8 cellular contexts compared by ENCODE assay signal in genomic region chr14:72891666-72892102, GRCh38. TPM values are rescaled to one million over a fixed set of nuclear protein-coding genes. Genes with fewer than 3 reads are reported as not detected.
A peak's percentile ranks its signal among the peaks of the same experiment; 100 is the strongest.
DNase-seq lines count a peak whose midpoint lies in the region; ATAC-seq and TF ChIP-seq lines count a peak whose summit lies in the region.

No MANE protein-coding gene starts in this region.

- no peaks in the 10 kb centered on the region for H3K36me3 ChIP-seq in H7 (replicated peaks; ENCODE audit: control insufficient read depth, insufficient read depth, low read length)
- no peaks in the 10 kb centered on the region for H3K36me3 ChIP-seq in iPS-15b (ENCODE audit: control insufficient read depth, insufficient read depth, low read length)
- H3K36me3 ChIP-seq in smooth muscle cell (ENCODE audit: low read depth): no peaks in the 10 kb centered on the region

- H3K27me3 ChIP-seq in H7 (ENCODE audit: control insufficient read depth, insufficient read depth, low read length): peaks cover 54% of the 10 kb centered on the region
- H3K27me3 ChIP-seq in iPS-15b (ENCODE audit: control insufficient read depth, insufficient read depth, low read length): peaks cover 73% of the 10 kb centered on the region
- H3K27me3 ChIP-seq in smooth muscle cell (ENCODE audit: low read depth): peaks cover 38% of the 10 kb centered on the region

- H3F3A ChIP-seq in smooth muscle cell (ENCODE audit: low read depth): no peaks in the 10 kb centered on the region

- peaks cover 19% of the 10 kb centered on the region for H4K20me1 ChIP-seq in smooth muscle cell (ENCODE audit: low read depth)

- H3K4me2 ChIP-seq in smooth muscle cell: peak overlapping the region; percentile 88

- H3K9ac ChIP-seq in iPS-15b (ENCODE audit: low read depth, low read length) (no peak overlapping the region), smooth muscle cell (ENCODE audit: low read depth) (no peak overlapping the region)

- no peaks in the 10 kb centered on the region for H3K9me3 Mint-ChIP-seq in activated CD4-positive, alpha-beta memory T cell treated with anti-CD3 and anti-CD28 coated beads for 36 hours

- H3K4me3 ChIP-seq in H7 (ENCODE audit: insufficient read depth, low read depth, low read length) (peak overlapping the region; percentile 57), iPS-15b (ENCODE audit: low read depth, low read length) (peak overlapping the region; percentile 77), smooth muscle cell (peak overlapping the region; percentile 96)

- no peaks in the 10 kb centered on the region for H3K36me3 Mint-ChIP-seq in activated CD4-positive, alpha-beta memory T cell treated with anti-CD3 and anti-CD28 coated beads for 36 hours

- H3K27ac Mint-ChIP-seq in activated CD4-positive, alpha-beta memory T cell treated with anti-CD3 and anti-CD28 coated beads for 36 hours: no peak overlapping the region

- CTCF ChIA-PET in activated CD4-positive, alpha-beta memory T cell treated with anti-CD3 and anti-CD28 coated beads for 36 hours (lab: Charles Lee): interaction anchor here (0.6 to 2.6 kb wide), 3 partner anchors 13 to 521 kb away, joined by 3 to 20 read pairs (median 5); no protein-coding TSS in a partner anchor

- H3K4me3 Mint-ChIP-seq in activated CD4-positive, alpha-beta memory T cell treated with anti-CD3 and anti-CD28 coated beads for 36 hours: peak overlapping the region; percentile 76

- POLR2A ChIA-PET in activated CD4-positive, alpha-beta memory T cell treated with anti-CD3 and anti-CD28 coated beads for 36 hours (lab: Charles Lee): no interaction called here

- DNase-seq in H7 (no peak), smooth muscle cell (lab: John Stamatoyannopoulos, UW; ENCODE audit: unreplicated experiment) (no peak), activated gamma-delta T cell treated with Interleukin-2 at 50 U/mL for 16 hours (no peak), C1 segment of cervical spinal cord (lab: John Stamatoyannopoulos, UW) (no peak)
- DNase-seq in activated CD4-positive, alpha-beta memory T cell treated with anti-CD3 and anti-CD28 coated beads for 36 hours: no peak

- peak overlapping the region; percentile 68 for H2AFZ ChIP-seq in smooth muscle cell (ENCODE audit: low read depth)

- peaks cover 20% of the 10 kb centered on the region for H3K4me1 Mint-ChIP-seq in activated CD4-positive, alpha-beta memory T cell treated with anti-CD3 and anti-CD28 coated beads for 36 hours (ENCODE audit: low read depth)

- H3K27ac ChIP-seq in smooth muscle cell (ENCODE audit: low read depth): no peak overlapping the region

- intact Hi-C loops in activated CD4-positive, alpha-beta memory T cell treated with anti-CD3 and anti-CD28 coated beads for 36 hours (cut with micrococcal nuclease): loop anchor here (5.0 kb wide), 2 partner anchors 79 to 299 kb away; no protein-coding TSS in a partner anchor

- H3K27me3 Mint-ChIP-seq in activated CD4-positive, alpha-beta memory T cell treated with anti-CD3 and anti-CD28 coated beads for 36 hours: peaks cover 36% of the 10 kb centered on the region

- no peak for TF ChIP-seq CTCF in smooth muscle cell (IDR thresholded peaks at IDR 0.05; ENCODE audit: borderline replicate concordance, insufficient read depth, poor library complexity, severe bottlenecking)

- 3% methylated on average over 14 of the region's 14 CpGs for WGBS in smooth muscle cell (ENCODE audit: low lambda C conversion rate)

- H3K9me3 ChIP-seq in iPS-15b (ENCODE audit: control insufficient read depth, insufficient read depth, low read length): no peaks in the 10 kb centered on the region
- no peaks in the 10 kb centered on the region for H3K9me3 ChIP-seq in smooth muscle cell (replicated peaks; ENCODE audit: low read depth)

- ATAC-seq in HG02970 (IDR thresholded peaks at IDR 0.05; ENCODE audit: low FRiP score, unreplicated experiment): no peak
- ATAC-seq in HG02981 (IDR thresholded peaks at IDR 0.05; ENCODE audit: unreplicated experiment): no peak

- H3K79me2 ChIP-seq in smooth muscle cell (ENCODE audit: low read depth): peaks cover 16% of the 10 kb centered on the region

- H3K4me1 ChIP-seq in iPS-15b (ENCODE audit: control insufficient read depth, insufficient read depth, low read length) (peaks cover 28% of the 10 kb centered on the region), smooth muscle cell (ENCODE audit: low read depth) (peaks cover 56% of the 10 kb centered on the region)

RNA-seq across cellular contexts. Expression of gene DPF3, which starts 2.2 kb away (rescaled TPM):
- 0.55 and 0.59 TPM in 2 replicates for total RNA-seq in H7 (2014; rRNA removed; shearing (Covaris generic))
- under 1 TPM; 0.24 to 0.39 TPM for total RNA-seq in activated CD4-positive, alpha-beta memory T cell treated with anti-CD3 and anti-CD28 coated beads for 36 hours
- 10.8 and 12.6 TPM in 2 replicates for total RNA-seq in smooth muscle cell
- polyA plus RNA-seq in smooth muscle cell: 3.6 and 4.9 TPM in 2 replicates

RNA-seq across cellular contexts. Expression of gene DCAF4, which starts 34.6 kb away (rescaled TPM):
- total RNA-seq in H7 (2014; rRNA removed; shearing (Covaris generic)): 13.2 and 14.0 TPM in 2 replicates
- total RNA-seq in activated CD4-positive, alpha-beta memory T cell treated with anti-CD3 and anti-CD28 coated beads for 36 hours: 10 to 100 TPM; 13.4 to 13.6 TPM
- 9.2 and 13.2 TPM in 2 replicates for total RNA-seq in smooth muscle cell
- 7.6 and 8.2 TPM in 2 replicates for polyA plus RNA-seq in smooth muscle cell
